ENCODE assay signal across 1 cellular context in the genomic region with DNA sequence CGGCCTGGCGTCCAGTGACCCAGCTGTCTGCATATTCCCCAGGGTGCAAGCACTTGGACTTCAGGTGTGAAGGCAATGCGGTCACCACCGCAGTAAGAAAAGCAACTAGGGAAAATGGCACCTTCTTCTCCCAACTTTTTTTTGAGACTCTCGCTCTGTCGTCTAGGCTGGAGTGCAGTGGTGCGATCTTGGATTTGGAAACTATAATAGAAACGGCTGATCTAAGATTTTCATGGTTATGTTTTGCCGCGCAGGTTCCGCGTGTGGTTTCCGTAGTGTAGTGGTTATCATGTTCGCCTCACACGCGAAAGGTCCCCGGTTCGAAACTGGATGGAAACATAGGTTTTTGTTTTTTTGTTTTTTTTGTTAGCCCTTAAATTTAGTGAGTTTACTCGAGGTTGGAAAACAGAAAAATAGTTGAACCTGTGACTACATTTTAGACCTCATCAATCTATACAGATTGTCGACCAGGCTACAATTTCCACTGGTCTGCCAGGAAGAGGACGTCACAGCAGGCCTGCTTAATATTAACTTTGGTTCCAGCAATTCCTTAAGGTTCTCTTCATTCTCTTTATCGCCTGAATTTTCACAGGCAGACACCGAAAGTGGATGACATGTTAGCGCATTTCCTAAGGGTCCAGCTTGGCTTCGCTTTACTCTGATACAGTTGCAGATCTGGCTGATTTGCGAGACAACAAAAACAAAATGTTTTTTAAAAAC.
TF ChIP-seq lines count a peak whose summit lies in the region.

No MANE protein-coding gene starts in this region.

TF ChIP-seq in K562, 482 proteins besides CTCF, POLR2A, EP300 and RAD21 (continued from another document):
- TF ChIP-seq, protein P1, sequence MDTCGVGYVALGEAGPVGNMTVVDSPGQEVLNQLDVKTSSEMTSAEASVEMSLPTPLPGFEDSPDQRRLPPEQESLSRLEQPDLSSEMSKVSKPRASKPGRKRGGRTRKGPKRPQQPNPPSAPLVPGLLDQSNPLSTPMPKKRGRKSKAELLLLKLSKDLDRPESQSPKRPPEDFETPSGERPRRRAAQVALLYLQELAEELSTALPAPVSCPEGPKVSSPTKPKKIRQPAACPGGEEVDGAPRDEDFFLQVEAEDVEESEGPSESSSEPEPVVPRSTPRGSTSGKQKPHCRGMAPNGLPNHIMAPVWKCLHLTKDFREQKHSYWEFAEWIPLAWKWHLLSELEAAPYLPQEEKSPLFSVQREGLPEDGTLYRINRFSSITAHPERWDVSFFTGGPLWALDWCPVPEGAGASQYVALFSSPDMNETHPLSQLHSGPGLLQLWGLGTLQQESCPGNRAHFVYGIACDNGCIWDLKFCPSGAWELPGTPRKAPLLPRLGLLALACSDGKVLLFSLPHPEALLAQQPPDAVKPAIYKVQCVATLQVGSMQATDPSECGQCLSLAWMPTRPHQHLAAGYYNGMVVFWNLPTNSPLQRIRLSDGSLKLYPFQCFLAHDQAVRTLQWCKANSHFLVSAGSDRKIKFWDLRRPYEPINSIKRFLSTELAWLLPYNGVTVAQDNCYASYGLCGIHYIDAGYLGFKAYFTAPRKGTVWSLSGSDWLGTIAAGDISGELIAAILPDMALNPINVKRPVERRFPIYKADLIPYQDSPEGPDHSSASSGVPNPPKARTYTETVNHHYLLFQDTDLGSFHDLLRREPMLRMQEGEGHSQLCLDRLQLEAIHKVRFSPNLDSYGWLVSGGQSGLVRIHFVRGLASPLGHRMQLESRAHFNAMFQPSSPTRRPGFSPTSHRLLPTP (IDR thresholded peaks at IDR 0.05; ENCODE audit: borderline replicate concordance, extremely low read depth, insufficient read length): peak; percentile 69
